24 cellular contexts compared by ENCODE assay signal in genomic region chr10:86085136-86085535, GRCh38.
"Had no signal": no experiment of that assay in that cellular context is flagged by ENCODE, and none has a peak within 500 bp of the region (broad histone marks: within the 10 kb centered on the region; RNA-seq: fewer than 3 reads in every experiment).

No MANE protein-coding gene starts in this region.

- H3K4me3 Mint-ChIP-seq: activated CD4-positive, alpha-beta T cell treated with anti-CD3 and anti-CD28 coated beads, Interleukin-2, amount 10 ng/mL, durations not matched to agents 24 days and 14 days; activated CD8-positive, alpha-beta T cell treated with anti-CD3 and anti-CD28 coated beads, Interleukin-2, amount 10 ng/mL, durations not matched to agents 7 days and 5 days; activated naive CD4-positive, alpha-beta T cell treated with anti-CD3 and anti-CD28 coated beads for 36 hours; activated naive CD8-positive, alpha-beta T cell treated with anti-CD3 and anti-CD28 coated beads, Interleukin-2, amount 10 ng/mL, durations not matched to agents 7 days and 5 days; activated T-cell treated with anti-CD3 and anti-CD28 coated beads, Interleukin-2, amount 50 U/mL, for 72 hours; memory B cell; nephron; T-cell; T-helper 2 cell treated with Interferon-gamma antibody and Interleukin-4, amounts not matched to agents 5 μg/mL and 100 μg/mL, for 36 hours had no signal

- H3K27ac ChIP-seq: breast epithelium, parathyroid adenoma, VCaP had no signal

- H3K4me3 ChIP-seq: breast epithelium, smooth muscle cell had no signal

- H3K27ac Mint-ChIP-seq: activated CD4-positive, alpha-beta T cell treated with anti-CD3 and anti-CD28 coated beads, Interleukin-2, amount 10 ng/mL, durations not matched to agents 24 days and 14 days; activated CD8-positive, alpha-beta T cell treated with anti-CD3 and anti-CD28 coated beads, Interleukin-2, amount 10 ng/mL, durations not matched to agents 7 days and 5 days; activated naive CD4-positive, alpha-beta T cell treated with anti-CD3 and anti-CD28 coated beads for 36 hours; activated naive CD8-positive, alpha-beta T cell treated with anti-CD3 and anti-CD28 coated beads, Interleukin-2, amount 10 ng/mL, durations not matched to agents 7 days and 5 days; activated T-cell treated with anti-CD3 and anti-CD28 coated beads, Interleukin-2, amount 50 U/mL, for 72 hours; memory B cell; nephron; T-cell; T-helper 2 cell treated with Interferon-gamma antibody and Interleukin-4, amounts not matched to agents 5 μg/mL and 100 μg/mL, for 36 hours had no signal

- H3K36me3 Mint-ChIP-seq: activated naive CD8-positive, alpha-beta T cell treated with anti-CD3 and anti-CD28 coated beads, Interleukin-2, amount 10 ng/mL, durations not matched to agents 7 days and 5 days; memory B cell; T-cell had no signal

- DNase-seq: activated CD4-positive, alpha-beta T cell treated with anti-CD3 and anti-CD28 coated beads, Interleukin-2, amount 10 ng/mL, durations not matched to agents 24 days and 14 days; activated CD8-positive, alpha-beta T cell treated with anti-CD3 and anti-CD28 coated beads, Interleukin-2, amount 10 ng/mL, durations not matched to agents 7 days and 5 days; activated effector memory CD4-positive, alpha-beta T cell treated with Interleukin-2 at 50 U/mL for 16 hours; activated naive CD4-positive, alpha-beta T cell treated with anti-CD3 and anti-CD28 coated beads for 36 hours; activated naive CD8-positive, alpha-beta T cell treated with anti-CD3 and anti-CD28 coated beads, Interleukin-2, amount 10 ng/mL, durations not matched to agents 7 days and 5 days; activated T-cell treated with anti-CD3 and anti-CD28 coated beads, Interleukin-2, amount 50 U/mL, for 72 hours; amniotic stem cell; cortex of kidney; erythroblast; foreskin fibroblast; hippocampal formation; stimulated activated CD4-positive, alpha-beta T cell treated with anti-CD3 and anti-CD28 coated beads, Interleukin-4, amount 100 ng/mL, for 1 hour; stimulated activated naive CD4-positive, alpha-beta T cell; T-cell had no signal

- H3K4me1 Mint-ChIP-seq: activated CD4-positive, alpha-beta T cell treated with anti-CD3 and anti-CD28 coated beads, Interleukin-2, amount 10 ng/mL, durations not matched to agents 24 days and 14 days; activated naive CD8-positive, alpha-beta T cell treated with anti-CD3 and anti-CD28 coated beads, Interleukin-2, amount 10 ng/mL, durations not matched to agents 7 days and 5 days; memory B cell; nephron; T-cell had no signal

- H3K9me3 Mint-ChIP-seq: activated CD4-positive, alpha-beta T cell treated with anti-CD3 and anti-CD28 coated beads, Interleukin-2, amount 10 ng/mL, durations not matched to agents 24 days and 14 days; activated naive CD4-positive, alpha-beta T cell treated with anti-CD3 and anti-CD28 coated beads for 36 hours; activated naive CD8-positive, alpha-beta T cell treated with anti-CD3 and anti-CD28 coated beads, Interleukin-2, amount 10 ng/mL, durations not matched to agents 7 days and 5 days; activated T-cell treated with anti-CD3 and anti-CD28 coated beads, Interleukin-2, amount 50 U/mL, for 72 hours; memory B cell; nephron; T-cell; T-helper 2 cell treated with Interferon-gamma antibody and Interleukin-4, amounts not matched to agents 5 μg/mL and 100 μg/mL, for 36 hours had no signal

- ATAC-seq: activated CD4-positive, CD25-positive, alpha-beta regulatory T cell treated with anti-CD3 and anti-CD28 coated beads, Interleukin-2, amount 50 U/mL, for 24 hours; activated CD8-positive, alpha-beta T cell treated with anti-CD3 and anti-CD28 coated beads, Interleukin-2, amount 10 ng/mL, durations not matched to agents 7 days and 5 days; activated T-cell treated with anti-CD3 and anti-CD28 coated beads, Interleukin-2, amount 50 U/mL, for 72 hours; sciatic nerve; SK-N-SH treated with all-trans-retinoic acid at 6 μM for 48 hours; T-cell had no signal
